ENCODE assay signal across 3 cellular contexts in genomic region chr7:94015538-94015937, GRCh38.
TF ChIP-seq lines count a peak whose summit lies in the region.

No MANE protein-coding gene starts in this region.

TF ChIP-seq in A549, 52 proteins besides CTCF, POLR2A, EP300 and RAD21:
- TF ChIP-seq MAFK (IDR thresholded peaks at IDR 0.05; ENCODE audit: partially characterized antibody) (peak; percentile 69), KDM5A (IDR thresholded peaks at IDR 0.05) (no peak)

TF ChIP-seq in IMR-90, 13 proteins besides CTCF, POLR2A, EP300 and RAD21:
- TF ChIP-seq RFX5 (IDR thresholded peaks at IDR 0.05; ENCODE audit: low read depth, low read length) (no peak), CEBPB (IDR thresholded peaks at IDR 0.05; ENCODE audit: low read depth, low read length) (no peak), ELK1 (IDR thresholded peaks at IDR 0.05; ENCODE audit: borderline replicate concordance, low read depth, low read length) (no peak), BHLHE40 (IDR thresholded peaks at IDR 0.05; ENCODE audit: low read depth, low read length) (no peak), RCOR1 (IDR thresholded peaks at IDR 0.05; ENCODE audit: insufficient replicate concordance, low read length) (no peak), MAFK (IDR thresholded peaks at IDR 0.05; ENCODE audit: low read depth, low read length) (peak; percentile 66)

TF ChIP-seq in K562, 482 proteins besides CTCF, POLR2A, EP300 and RAD21:
- TF ChIP-seq RNF219 (CRISPR knock-in tag; IDR thresholded peaks at IDR 0.05) (no peak), HDAC2 (IDR thresholded peaks at IDR 0.05) (no peak), CSDE1 (IDR thresholded peaks at IDR 0.05) (no peak), MAFG (tag; conservative IDR thresholded peaks at IDR 0.05) (0 out of 2 replicates have a peak, but pooled peaks have one; percentile 34), ZNF354B (CRISPR knock-in tag; IDR thresholded peaks at IDR 0.05) (no peak), MEIS2 (IDR thresholded peaks at IDR 0.05; ENCODE audit: partially characterized antibody) (no peak), ZNF444 (CRISPR knock-in tag; IDR thresholded peaks at IDR 0.05) (no peak), KDM4B (IDR thresholded peaks at IDR 0.05; ENCODE audit: borderline replicate concordance in 2 of 2, low read depth in 1 of 2) (no peak), ZNF592 (IDR thresholded peaks at IDR 0.05) (no peak), RHOXF2B (CRISPR knock-in tag; conservative IDR thresholded peaks at IDR 0.05) (no peak), SPI1 (IDR thresholded peaks at IDR 0.05; ENCODE audit: borderline replicate concordance, low read depth, low read length) (no peak), SRSF3 (IDR thresholded peaks at IDR 0.05; ENCODE audit: insufficient read depth, low read length) (no peak), MAFF (IDR thresholded peaks at IDR 0.05; ENCODE audit: low read length) (0 out of 2 replicates have a peak, but pooled peaks have one; percentile 14), C11orf30 (IDR thresholded peaks at IDR 0.05; ENCODE audit: low read depth) (peak; percentile 47; the same call in 1 of the 2 replicates), ILK (tag; IDR thresholded peaks at IDR 0.05; ENCODE audit: borderline replicate concordance, low read depth) (no peak), SUPT5H (IDR thresholded peaks at IDR 0.05) (no peak), SRSF7 (optimal IDR thresholded peaks at IDR 0.05; ENCODE audit: low read depth, low read length) (no peak), SIN3B (IDR thresholded peaks at IDR 0.05; ENCODE audit: low read depth) (no peak), RCOR1 (IDR thresholded peaks at IDR 0.05; ENCODE audit: borderline replicate concordance in 1 of 2, low read depth in 2 of 2, low read length in 2 of 2) (no peak), ID3 (CRISPR knock-in tag; IDR thresholded peaks at IDR 0.05) (no peak), ID3 (tag; IDR thresholded peaks at IDR 0.05) (no peak), STAT6 (CRISPR knock-in tag; IDR thresholded peaks at IDR 0.05) (no peak), SMARCE1 (IDR thresholded peaks at IDR 0.05) (no peak), SMAD2 (IDR thresholded peaks at IDR 0.05; ENCODE audit: low read depth, low read length) (no peak), ZNF316 (IDR thresholded peaks at IDR 0.05) (peak; percentile 77), THRB (CRISPR knock-in tag; conservative IDR thresholded peaks at IDR 0.05) (no peak), RERE (CRISPR knock-in tag; IDR thresholded peaks at IDR 0.05; ENCODE audit: borderline replicate concordance) (no peak), CHD1 (IDR thresholded peaks at IDR 0.05; ENCODE audit: low read length) (no peak), NR2C2 (CRISPR knock-in tag; IDR thresholded peaks at IDR 0.05) (no peak), NR2C2 (tag; IDR thresholded peaks at IDR 0.05) (no peak), RBM25 (IDR thresholded peaks at IDR 0.05; ENCODE audit: low read depth, low read length, severe bottlenecking) (no peak), ZNF140 (CRISPR knock-in tag; IDR thresholded peaks at IDR 0.05) (no peak), CEBPG (CRISPR knock-in tag; IDR thresholded peaks at IDR 0.05) (no peak), CEBPG (tag; conservative IDR thresholded peaks at IDR 0.05 in 1 of 2, IDR thresholded peaks at IDR 0.05 in 1 of 2) (0 out of 4 replicates have a peak, but pooled peaks of 1 of the 2 experiments have one; percentile 21), U2AF2 (optimal IDR thresholded peaks at IDR 0.05; ENCODE audit: low read depth, low read length) (no peak), E2F5 (CRISPR knock-in tag; IDR thresholded peaks at IDR 0.05) (no peak), ATF1 (CRISPR knock-in tag; IDR thresholded peaks at IDR 0.05) (no peak), ATF1 (tag; IDR thresholded peaks at IDR 0.05) (no peak), ZBTB7A (IDR thresholded peaks at IDR 0.05; ENCODE audit: borderline replicate concordance, control insufficient read depth, low read depth, low read length) (no peak), ETV1 (tag; conservative IDR thresholded peaks at IDR 0.05; ENCODE audit: low read depth) (no peak)
